Comparison of ENCODE assay signal across 8 cellular contexts in the genomic region with DNA sequence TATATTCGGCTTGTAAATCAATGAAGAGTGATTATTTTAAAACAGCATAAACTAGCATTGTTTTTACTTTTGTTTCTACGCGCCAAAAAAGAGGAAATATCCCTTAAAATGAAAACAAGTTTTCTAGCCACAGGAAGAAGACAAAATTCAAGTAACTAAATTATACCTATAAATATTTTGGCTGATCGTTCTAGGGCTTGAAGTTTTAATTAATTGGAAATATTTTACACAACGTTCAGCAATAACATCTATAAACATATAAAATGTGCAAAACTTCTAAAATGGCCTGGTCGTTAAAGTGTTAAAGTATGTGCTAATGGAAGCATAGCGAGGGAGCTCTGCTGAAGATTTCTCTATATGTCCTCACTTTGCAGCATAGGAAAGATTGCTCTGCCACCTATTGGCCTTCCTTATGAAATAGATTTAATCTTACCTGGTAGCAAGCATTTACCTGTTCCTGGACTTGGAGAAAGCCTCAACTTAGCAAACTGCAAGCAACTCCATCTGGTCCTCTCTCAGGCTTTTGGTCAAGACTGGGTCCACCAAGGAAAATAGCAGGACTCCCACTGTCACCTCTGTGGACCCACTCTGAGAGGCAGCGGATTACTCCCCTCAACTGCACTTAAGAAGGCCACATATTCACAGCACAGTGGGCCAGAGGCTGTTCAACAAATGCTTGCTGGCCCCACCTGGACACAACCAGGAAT.
DNase-seq lines count a peak whose midpoint lies in the region; ATAC-seq and TF ChIP-seq lines count a peak whose summit lies in the region.

No MANE protein-coding gene starts in this region.

- CTCF ChIA-PET in Caco-2 (lab: Charles Lee) (interaction anchor here (0.5 to 2.6 kb wide), 7 partner anchors 108 to 655 kb away, joined by 3 to 23 read pairs (median 4); no protein-coding TSS in a partner anchor), HEK293 (lab: Yijun Ruan, JAX) (interaction anchor here (0.5 to 3.6 kb wide), 27 partner anchors 11 to 707 kb away, joined by 3 to 20 read pairs (median 3); no protein-coding TSS in a partner anchor)

- BruUV-seq in Caco-2 (replicated peaks; lab: Mats Ljungman, UMichigan), result no TSS peak

- no peaks in the 10 kb centered on the region for H3K4me1 Mint-ChIP-seq in Caco-2 (ENCODE audit: low read depth, unreplicated experiment)
- H3K4me1 Mint-ChIP-seq in natural killer cell treated with Interleukin-12 subunit alpha and Interleukin-12 subunit beta and Interleukin-15 and Interleukin-18, amount 100 ng/mL, for 72 hours (ENCODE audit: low read depth in 2 of 2), result peaks cover 24 to 33% of the 10 kb centered on the region in 2 donors

- no peak overlapping the region for H3K27ac ChIP-seq in HEK293 (ENCODE audit: extremely low read depth, low read depth, low read length)

- H3K4me3 Mint-ChIP-seq in Caco-2 (ENCODE audit: unreplicated experiment), result no peak overlapping the region
- H3K4me3 Mint-ChIP-seq in natural killer cell treated with Interleukin-12 subunit alpha and Interleukin-12 subunit beta and Interleukin-15 and Interleukin-18, amount 100 ng/mL, for 72 hours, result peak overlapping the region; percentile 18

- H3K4me1 ChIP-seq in Caco-2 (0 out of 2 replicates have a peak, but pooled peaks cover 4% of the 10 kb centered on the region), HEK293 (ENCODE audit: control insufficient read depth, insufficient read depth, low read length) (no peaks in the 10 kb centered on the region)

- H3K9me3 ChIP-seq in Caco-2, result no peaks in the 10 kb centered on the region
- H3K9me3 ChIP-seq in HEK293 (ENCODE audit: control insufficient read depth, insufficient read depth, low read depth, low read length), result no peaks in the 10 kb centered on the region

- intact Hi-C loops in Caco-2 (cut with micrococcal nuclease; ENCODE audit: unreplicated experiment), result loop anchor here (1.0 to 10.0 kb wide), 5 partner anchors 348 to 655 kb away; no protein-coding TSS in a partner anchor

- H3K36me3 ChIP-seq in Caco-2 (ENCODE audit: control insufficient read depth, insufficient read depth, low read length) (no peaks in the 10 kb centered on the region), HEK293 (ENCODE audit: control insufficient read depth in 2 of 2, insufficient read depth in 1 of 2, low read length in 2 of 2) (no peaks in the 10 kb centered on the region)

- POLR2A ChIA-PET in Caco-2 (lab: Charles Lee) (interaction anchor here (1.0 kb wide), 1 partner anchor 512 kb away, joined by 6 read pairs; no protein-coding TSS in a partner anchor), HEK293 (lab: Yijun Ruan, JAX) (interaction anchor here (0.5 to 2.1 kb wide), 4 partner anchors 144 to 655 kb away, joined by 3 to 11 read pairs (median 4); no protein-coding TSS in a partner anchor)

- TF ChIP-seq CTCF in Caco-2 (IDR thresholded peaks at IDR 0.05; ENCODE audit: insufficient read depth in 1 of 2, low read depth in 1 of 2, low read length in 1 of 2, severe bottlenecking in 1 of 2, unreplicated experiment in 1 of 2) (peak; percentile 44 to 51), HEK293 (tag by site-specific recombination; IDR thresholded peaks at IDR 0.05) (peak; percentile 24; the same call in 1 of the 2 replicates), epithelial cell of proximal tubule (conservative IDR thresholded peaks at IDR 0.05; ENCODE audit: low read depth, low read length) (peak; percentile 75)

- H3K4me3 ChIP-seq in Caco-2 (ENCODE audit: low read depth, low read length), result no peak overlapping the region
- no peak overlapping the region for H3K4me3 ChIP-seq in HEK293 (ENCODE audit: low read depth, low read length)
- no peak overlapping the region for H3K4me3 ChIP-seq in epithelial cell of proximal tubule (ENCODE audit: low read depth, low read length)

- H3K27ac Mint-ChIP-seq in Caco-2 (ENCODE audit: unreplicated experiment), result no peak overlapping the region
- peak overlapping the region; percentile 57 to 60 for H3K27ac Mint-ChIP-seq in natural killer cell treated with Interleukin-12 subunit alpha and Interleukin-12 subunit beta and Interleukin-15 and Interleukin-18, amount 100 ng/mL, for 72 hours

- no peaks in the 10 kb centered on the region for H3K27me3 Mint-ChIP-seq in Caco-2 (ENCODE audit: insufficient read depth, unreplicated experiment)
- peaks cover 10 to 11% of the 10 kb centered on the region in 2 donors for H3K27me3 Mint-ChIP-seq in natural killer cell treated with Interleukin-12 subunit alpha and Interleukin-12 subunit beta and Interleukin-15 and Interleukin-18, amount 100 ng/mL, for 72 hours

- no peaks in the 10 kb centered on the region for H3K36me3 Mint-ChIP-seq in Caco-2 (ENCODE audit: insufficient read depth, unreplicated experiment)
- no peaks in the 10 kb centered on the region for H3K36me3 Mint-ChIP-seq in natural killer cell treated with Interleukin-12 subunit alpha and Interleukin-12 subunit beta and Interleukin-15 and Interleukin-18, amount 100 ng/mL, for 72 hours

- peak; percentile 39 to 66 for DNase-seq in Caco-2
- DNase-seq in NCI-H345 (lab: John Stamatoyannopoulos, UW), result peak; percentile 85
- DNase-seq in activated CD4-positive, alpha-beta T cell treated with anti-CD3 and anti-CD28 coated beads, Interleukin-2, amount 50 U/mL, for 1 hour, result peak; percentile 10
- peak; percentile 35 for DNase-seq in epithelial cell of proximal tubule (ENCODE audit: low read depth)
- no peak for DNase-seq in natural killer cell treated with Interleukin-12 subunit alpha and Interleukin-12 subunit beta and Interleukin-15 and Interleukin-18, amount 100 ng/mL, for 72 hours (ENCODE audit: low spot score)
- no peak for DNase-seq in T1000 (lab: John Stamatoyannopoulos, UW)
- DNase-seq in 8988T, result no peak

- H3K27me3 ChIP-seq in Caco-2 (replicated peaks; ENCODE audit: control insufficient read depth, insufficient read depth, low read length), result no peaks in the 10 kb centered on the region

- ATAC-seq in natural killer cell treated with Interleukin-12 subunit alpha and Interleukin-12 subunit beta and Interleukin-15 and Interleukin-18, amount 100 ng/mL, for 72 hours, result no peak

- H3K9me3 Mint-ChIP-seq in Caco-2 (ENCODE audit: unreplicated experiment), result peaks cover 8% of the 10 kb centered on the region
- no peaks in the 10 kb centered on the region for H3K9me3 Mint-ChIP-seq in natural killer cell treated with Interleukin-12 subunit alpha and Interleukin-12 subunit beta and Interleukin-15 and Interleukin-18, amount 100 ng/mL, for 72 hours

TF ChIP-seq in HEK293, 187 proteins besides CTCF, POLR2A, EP300 and RAD21:
- TF ChIP-seq ZNF660 (tag by site-specific recombination; IDR thresholded peaks at IDR 0.05) (0 out of 2 replicates have a peak, but pooled peaks have one; percentile 26), ZNF768 (tag by site-specific recombination; IDR thresholded peaks at IDR 0.05) (no peak), ZNF664 (tag by site-specific recombination; IDR thresholded peaks at IDR 0.05) (peak; percentile 44; the same call in 1 of the 2 replicates), ZNF302 (tag by site-specific recombination; IDR thresholded peaks at IDR 0.05; ENCODE audit: low read depth) (no peak), RBAK (tag by site-specific recombination; IDR thresholded peaks at IDR 0.05) (no peak), ZNF654 (tag by site-specific recombination; IDR thresholded peaks at IDR 0.05; ENCODE audit: low read depth) (peak; percentile 81), ZNF561 (tag by site-specific recombination; IDR thresholded peaks at IDR 0.05; ENCODE audit: borderline replicate concordance) (0 out of 2 replicates have a peak, but pooled peaks have one; percentile 20)
- TF ChIP-seq, protein P1, sequence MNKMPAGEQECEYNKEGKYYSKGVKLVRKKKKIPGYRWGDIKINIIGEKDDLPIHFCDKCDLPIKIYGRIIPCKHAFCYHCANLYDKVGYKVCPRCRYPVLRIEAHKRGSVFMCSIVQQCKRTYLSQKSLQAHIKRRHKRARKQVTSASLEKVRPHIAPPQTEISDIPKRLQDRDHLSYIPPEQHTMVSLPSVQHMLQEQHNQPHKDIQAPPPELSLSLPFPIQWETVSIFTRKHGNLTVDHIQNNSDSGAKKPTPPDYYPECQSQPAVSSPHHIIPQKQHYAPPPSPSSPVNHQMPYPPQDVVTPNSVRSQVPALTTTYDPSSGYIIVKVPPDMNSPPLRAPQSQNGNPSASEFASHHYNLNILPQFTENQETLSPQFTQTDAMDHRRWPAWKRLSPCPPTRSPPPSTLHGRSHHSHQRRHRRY (tag by site-specific recombination; IDR thresholded peaks at IDR 0.05), result no peak

Comparison
In these comparisons a context has a peak if more than half of its experiments do, and no peak if none do; other contexts are left out.
1. DNase-seq: peak in Caco-2 (2 of 2), NCI-H345 (single experiment), activated CD4-positive, alpha-beta T cell treated with anti-CD3 and anti-CD28 coated beads, Interleukin-2, amount 50 U/mL, for 1 hour (single experiment) and epithelial cell of proximal tubule (single experiment); none in natural killer cell treated with Interleukin-12 subunit alpha and Interleukin-12 subunit beta and Interleukin-15 and Interleukin-18, amount 100 ng/mL, for 72 hours (single experiment), T1000 (single experiment) and 8988T (single experiment).
2. CTCF ChIP-seq: peak in every context shown above with its lines; median percentile 75 in epithelial cell of proximal tubule; 48 in Caco-2; 24 in HEK293.